ENCODE assay signal across 8 cellular contexts in the genomic region with DNA sequence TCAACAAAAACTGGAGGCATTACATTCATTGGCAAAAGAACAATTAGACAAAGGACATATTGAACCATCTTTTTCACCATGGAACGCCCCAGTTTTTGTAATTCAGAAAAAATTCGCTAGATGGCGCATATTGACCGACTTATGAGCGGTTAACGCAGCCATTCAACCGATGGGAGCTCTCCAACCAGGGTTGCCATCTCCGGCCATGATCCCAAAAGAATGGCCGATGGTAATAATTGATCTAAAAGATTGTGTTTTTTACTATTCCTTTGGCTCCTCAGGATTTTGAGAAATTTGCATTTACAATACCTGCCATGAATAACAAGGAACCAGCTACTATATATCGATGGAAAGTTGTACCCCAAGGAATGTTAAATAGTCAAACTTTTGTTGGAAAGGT. TPM values are rescaled to one million over a fixed set of nuclear protein-coding genes. Genes with fewer than 3 reads are reported as not detected.
A peak's percentile ranks its signal among the peaks of the same experiment; 100 is the strongest.
DNase-seq lines count a peak whose midpoint lies in the region; ATAC-seq, FAIRE-seq and TF ChIP-seq lines count a peak whose summit lies in the region.

No MANE protein-coding gene starts in this region.

- H3K4me3 ChIP-seq in endothelial cell of umbilical vein (replicated peaks in 1 of 3; ENCODE audit: insufficient read depth in 1 of 3, low read depth in 1 of 3, low read length in 3 of 3) (no peak overlapping the region), mucosa of descending colon (no peak overlapping the region), testis (no peak overlapping the region)

- no peak overlapping the region for H3K9ac ChIP-seq in endothelial cell of umbilical vein (replicated peaks; ENCODE audit: extremely low read depth, insufficient read depth, low read length)

- H3K27me3 ChIP-seq in endothelial cell of umbilical vein (ENCODE audit: control insufficient read depth in 2 of 2, insufficient read depth in 2 of 2, low read length in 2 of 2): peaks cover 44 to 51% of the 10 kb centered on the region in 2 experiments
- no peaks in the 10 kb centered on the region for H3K27me3 ChIP-seq in testis

- TF ChIP-seq POLR2A in endothelial cell of umbilical vein (IDR thresholded peaks at IDR 0.05; ENCODE audit: low read depth, low read length) (no peak), testis (IDR thresholded peaks at IDR 0.05) (no peak)

- H2AFZ ChIP-seq in endothelial cell of umbilical vein (ENCODE audit: low read depth, low read length): no peak overlapping the region

- DNase-seq in AG20443 (ENCODE audit: low spot score) (peak; percentile 87), GM18507 (ENCODE audit: extremely low spot score, insufficient read length, low read depth) (peak; percentile 25), NCI-H510A treated with DMSO at 0.1 percent for 48 hours (lab: John Stamatoyannopoulos, UW) (peak; percentile 73), endothelial cell of umbilical vein (ENCODE audit: low read depth, low spot score) (peak; percentile 73), mucosa of descending colon (peak in 1 of 3 donors; percentile 87), testis (peak; percentile 80), 8988T (no peak)
- DNase-seq in activated CD8-positive, alpha-beta T cell treated with anti-CD3 and anti-CD28 coated beads, Interleukin-2, amount 10 ng/mL, durations not matched to agents 7 days and 5 days: peak; percentile 76

- peak; percentile 51 for ATAC-seq in activated CD8-positive, alpha-beta T cell treated with anti-CD3 and anti-CD28 coated beads, Interleukin-2, amount 10 ng/mL, durations not matched to agents 7 days and 5 days
- ATAC-seq in mucosa of descending colon: peak; percentile 64

- no peak overlapping the region for H3K4me2 ChIP-seq in endothelial cell of umbilical vein (ENCODE audit: insufficient read depth, low read length)

- H3K27ac ChIP-seq in endothelial cell of umbilical vein (ENCODE audit: insufficient read depth, low read depth, low read length): no peak overlapping the region
- H3K27ac ChIP-seq in testis: no peak overlapping the region

- H3K27me3 Mint-ChIP-seq in activated CD8-positive, alpha-beta T cell treated with anti-CD3 and anti-CD28 coated beads, Interleukin-2, amount 10 ng/mL, durations not matched to agents 7 days and 5 days (ENCODE audit: low read depth): peaks cover 61% of the 10 kb centered on the region

- no peak overlapping the region for H3K4me3 Mint-ChIP-seq in activated CD8-positive, alpha-beta T cell treated with anti-CD3 and anti-CD28 coated beads, Interleukin-2, amount 10 ng/mL, durations not matched to agents 7 days and 5 days

- TF ChIP-seq CTCF in endothelial cell of umbilical vein (IDR thresholded peaks at IDR 0.05; ENCODE audit: extremely low read depth in 1 of 2, insufficient read depth in 1 of 2, low read depth in 1 of 2, low read length in 2 of 2): peak; percentile 53 to 56
- peak; percentile 35 for TF ChIP-seq CTCF in mucosa of descending colon (IDR thresholded peaks at IDR 0.05)
- peak; percentile 69 to 76 (median 70) for TF ChIP-seq CTCF in testis (IDR thresholded peaks at IDR 0.05)

- POLR2A ChIA-PET in activated CD8-positive, alpha-beta T cell treated with anti-CD3 and anti-CD28 coated beads, Interleukin-2, amount 10 ng/mL, durations not matched to agents 7 days and 5 days (lab: Charles Lee): interaction anchor here (0.5 to 1.4 kb wide), 2 partner anchors 48 to 113 kb away, joined by 4 to 7 read pairs; no protein-coding TSS in a partner anchor
- POLR2A ChIA-PET in endothelial cell of umbilical vein (lab: Charles Lee): interaction anchor here (0.6 kb wide), 1 partner anchor 113 kb away, joined by 4 read pairs; no protein-coding TSS in a partner anchor

- 5 to 7% methylated on average over 10 of the region's 10 CpGs for WGBS in testis, 2 donors

- no peaks in the 10 kb centered on the region for H3K9me3 ChIP-seq in endothelial cell of umbilical vein (replicated peaks; ENCODE audit: control insufficient read depth, insufficient read depth, low read length)
- H3K9me3 ChIP-seq in mucosa of descending colon: no peaks in the 10 kb centered on the region
- H3K9me3 ChIP-seq in testis: no peaks in the 10 kb centered on the region

- H3K36me3 Mint-ChIP-seq in activated CD8-positive, alpha-beta T cell treated with anti-CD3 and anti-CD28 coated beads, Interleukin-2, amount 10 ng/mL, durations not matched to agents 7 days and 5 days (ENCODE audit: low read depth): no peaks in the 10 kb centered on the region

- H4K20me1 ChIP-seq in endothelial cell of umbilical vein (replicated peaks; ENCODE audit: control insufficient read depth, extremely low read depth, insufficient read depth, low read length): no peaks in the 10 kb centered on the region

- H3K4me1 Mint-ChIP-seq in activated CD8-positive, alpha-beta T cell treated with anti-CD3 and anti-CD28 coated beads, Interleukin-2, amount 10 ng/mL, durations not matched to agents 7 days and 5 days (ENCODE audit: low read depth): peaks cover 32% of the 10 kb centered on the region

- intact Hi-C loops in endothelial cell of umbilical vein (cut with micrococcal nuclease) (loop anchor here (1.0 to 2.0 kb wide), 3 partner anchors 21 to 58 kb away; partner anchors contain the start of gene ALOXE3), mucosa of descending colon (cut with DNase I, micrococcal nuclease) (loop anchor here in 1 of 2 donors (1.0 kb wide), 1 partner anchor 33 kb away; no protein-coding TSS in a partner anchor), testis (cut with DNase I; ENCODE audit: low total_unique reads) (no loop called here)

- no peaks in the 10 kb centered on the region for H3K9me1 ChIP-seq in endothelial cell of umbilical vein (replicated peaks; ENCODE audit: control insufficient read depth, extremely low read depth, insufficient read depth, low read length)

- no TSS peak for BruUV-seq in endothelial cell of umbilical vein (replicated peaks; lab: Mats Ljungman, UMichigan)

- dilution Hi-C loops in endothelial cell of umbilical vein (cut with MboI; ENCODE audit: extremely low pct_ligation_motif_present, low sequenced_read_pairs): no loop called here

- CTCF ChIA-PET in activated CD8-positive, alpha-beta T cell treated with anti-CD3 and anti-CD28 coated beads, Interleukin-2, amount 10 ng/mL, durations not matched to agents 7 days and 5 days (lab: Charles Lee): interaction anchor here (0.6 to 10.3 kb wide), 46 partner anchors 9 to 375 kb away, joined by 3 to 319 read pairs (median 4); partner anchors contain the start of genes ALOX15B, ALOXE3, CTC1 and GUCY2D
- CTCF ChIA-PET in endothelial cell of umbilical vein (lab: Charles Lee): interaction anchor here (0.5 to 11.0 kb wide), 60 partner anchors 10 to 938 kb away, joined by 3 to 191 read pairs (median 5); partner anchors contain the start of genes ALOX12B, ALOXE3, BORCS6 and GUCY2D

- H3K9me3 Mint-ChIP-seq in activated CD8-positive, alpha-beta T cell treated with anti-CD3 and anti-CD28 coated beads, Interleukin-2, amount 10 ng/mL, durations not matched to agents 7 days and 5 days (ENCODE audit: insufficient read depth): no peaks in the 10 kb centered on the region

- H3K4me1 ChIP-seq in endothelial cell of umbilical vein (ENCODE audit: control insufficient read depth, extremely low read depth, insufficient read depth, low read length) (peaks cover 19% of the 10 kb centered on the region), mucosa of descending colon (ENCODE audit: low read depth) (peaks cover 11% of the 10 kb centered on the region), testis (no peaks in the 10 kb centered on the region)

- FAIRE-seq in GM18507 (lab: Jason Lieb, UNC) (peak; percentile 83), endothelial cell of umbilical vein (lab: Jason Lieb, UNC) (peak; percentile 83)

- H3K36me3 ChIP-seq in endothelial cell of umbilical vein (ENCODE audit: control insufficient read depth in 2 of 2, extremely low read depth in 1 of 2, insufficient read depth in 2 of 2, low read length in 2 of 2) (no peaks in the 10 kb centered on the region), mucosa of descending colon (ENCODE audit: low read depth) (no peaks in the 10 kb centered on the region), testis (ENCODE audit: low read depth, missing control alignments) (no peaks in the 10 kb centered on the region)

- no peaks in the 10 kb centered on the region for H3K79me2 ChIP-seq in endothelial cell of umbilical vein (ENCODE audit: control insufficient read depth, insufficient read depth, low read length)

- H3K27ac Mint-ChIP-seq in activated CD8-positive, alpha-beta T cell treated with anti-CD3 and anti-CD28 coated beads, Interleukin-2, amount 10 ng/mL, durations not matched to agents 7 days and 5 days: no peak overlapping the region

RNA-seq across cellular contexts. Expression of gene ALOX15B, which starts 21.4 kb away (rescaled TPM):
- not detected for total RNA-seq in activated CD8-positive, alpha-beta T cell treated with anti-CD3 and anti-CD28 coated beads, Interleukin-2, amount 10 ng/mL, durations not matched to agents 7 days and 5 days
- total RNA-seq in endothelial cell of umbilical vein: not detected in 2 replicates
- polyA plus RNA-seq in endothelial cell of umbilical vein: not detected in 2 replicates
- not detected in 2 replicates for polyA plus RNA-seq in endothelial cell of umbilical vein (2011; cell fraction: cytosol; rRNA removed)
- not detected in 2 replicates for polyA plus RNA-seq in endothelial cell of umbilical vein (2011; cell fraction: nucleus; rRNA removed)
- not detected in 2 replicates for polyA plus RNA-seq in endothelial cell of umbilical vein (2012)
- not detected in 2 replicates for polyA minus RNA-seq in endothelial cell of umbilical vein
- polyA minus RNA-seq in endothelial cell of umbilical vein (2011; cell fraction: cytosol; rRNA and poly(A)+ RNA removed): not detected
- not detected in 2 replicates for polyA minus RNA-seq in endothelial cell of umbilical vein (2011; cell fraction: nucleus; rRNA and poly(A)+ RNA removed)
- 1 to 10 TPM in 2 of 3 donors, under 1 TPM in 1; 0.66 to 1.3 (median 1.1) TPM for total RNA-seq in mucosa of descending colon
- 1 to 10 TPM in 1 of 2 donors, under 1 TPM in 1; 0.79 to 2.2 TPM for total RNA-seq in testis
- polyA plus RNA-seq in testis (ENCODE audit: insufficient read depth, low read depth, low replicate concordance): 1.8 TPM

RNA-seq across cellular contexts. Expression of gene ALOX12B, which starts 27.2 kb away (rescaled TPM):
- total RNA-seq in activated CD8-positive, alpha-beta T cell treated with anti-CD3 and anti-CD28 coated beads, Interleukin-2, amount 10 ng/mL, durations not matched to agents 7 days and 5 days: under 1 TPM; 0.26 to 0.47 TPM
- total RNA-seq in endothelial cell of umbilical vein: not detected in 2 replicates
- polyA plus RNA-seq in endothelial cell of umbilical vein: not detected in 2 replicates
- polyA plus RNA-seq in endothelial cell of umbilical vein (2011; cell fraction: cytosol; rRNA removed): not detected in 2 replicates
- not detected in 2 replicates for polyA plus RNA-seq in endothelial cell of umbilical vein (2011; cell fraction: nucleus; rRNA removed)
- polyA plus RNA-seq in endothelial cell of umbilical vein (2012): not detected in 2 replicates
- not detected in 2 replicates for polyA minus RNA-seq in endothelial cell of umbilical vein
- polyA minus RNA-seq in endothelial cell of umbilical vein (2011; cell fraction: cytosol; rRNA and poly(A)+ RNA removed): 1.6 TPM
- polyA minus RNA-seq in endothelial cell of umbilical vein (2011; cell fraction: nucleus; rRNA and poly(A)+ RNA removed): not detected in 2 replicates
- under 1 TPM; 0.25 to 0.65 (median 0.49) TPM for total RNA-seq in mucosa of descending colon
- total RNA-seq in testis: under 1 TPM; 0.87 to 0.99 TPM
- polyA plus RNA-seq in testis (ENCODE audit: insufficient read depth, low read depth, low replicate concordance): 1.1 TPM

RNA-seq across cellular contexts. Expression of gene GUCY2D, which starts 57.9 kb away (rescaled TPM):
- not detected for total RNA-seq in activated CD8-positive, alpha-beta T cell treated with anti-CD3 and anti-CD28 coated beads, Interleukin-2, amount 10 ng/mL, durations not matched to agents 7 days and 5 days
- total RNA-seq in endothelial cell of umbilical vein (not detected in 2 replicates), mucosa of descending colon (under 1 TPM in 1 of 3 donors, not detected in 2; 0.26 TPM), testis (1 to 10 TPM; 1.3 to 1.7 TPM)
- polyA plus RNA-seq in endothelial cell of umbilical vein (not detected in 2 replicates), testis (ENCODE audit: insufficient read depth, low read depth, low replicate concordance) (2.4 TPM)
- polyA plus RNA-seq in endothelial cell of umbilical vein (2011; cell fraction: cytosol; rRNA removed): not detected in 2 replicates
- not detected in 2 replicates for polyA plus RNA-seq in endothelial cell of umbilical vein (2011; cell fraction: nucleus; rRNA removed)
- not detected in 2 replicates for polyA plus RNA-seq in endothelial cell of umbilical vein (2012)
- not detected in 2 replicates for polyA minus RNA-seq in endothelial cell of umbilical vein
- not detected for polyA minus RNA-seq in endothelial cell of umbilical vein (2011; cell fraction: cytosol; rRNA and poly(A)+ RNA removed)
- polyA minus RNA-seq in endothelial cell of umbilical vein (2011; cell fraction: nucleus; rRNA and poly(A)+ RNA removed): not detected in 2 replicates

RNA-seq across cellular contexts. Expression of gene ALOXE3, which starts 58.0 kb away (rescaled TPM):
- not detected for total RNA-seq in activated CD8-positive, alpha-beta T cell treated with anti-CD3 and anti-CD28 coated beads, Interleukin-2, amount 10 ng/mL, durations not matched to agents 7 days and 5 days
- total RNA-seq in endothelial cell of umbilical vein (not detected in 2 replicates), mucosa of descending colon (not detected), testis (1 to 10 TPM; 2.2 to 4.3 TPM)
- polyA plus RNA-seq in endothelial cell of umbilical vein (0.01 TPM in 1 of 2 replicates, not detected in the other), testis (ENCODE audit: insufficient read depth, low read depth, low replicate concordance) (2.7 TPM)
- 0.06 TPM in 1 of 2 replicates, not detected in the other for polyA plus RNA-seq in endothelial cell of umbilical vein (2011; cell fraction: cytosol; rRNA removed)
- polyA plus RNA-seq in endothelial cell of umbilical vein (2011; cell fraction: nucleus; rRNA removed): not detected in 2 replicates
- 0.07 and 0.11 TPM in 2 replicates for polyA plus RNA-seq in endothelial cell of umbilical vein (2012)
- polyA minus RNA-seq in endothelial cell of umbilical vein: not detected in 2 replicates
- polyA minus RNA-seq in endothelial cell of umbilical vein (2011; cell fraction: cytosol; rRNA and poly(A)+ RNA removed): 1.0 TPM
- not detected in 2 replicates for polyA minus RNA-seq in endothelial cell of umbilical vein (2011; cell fraction: nucleus; rRNA and poly(A)+ RNA removed)
